Comparison of ENCODE assay signal across 8 cellular contexts in the genomic region with DNA sequence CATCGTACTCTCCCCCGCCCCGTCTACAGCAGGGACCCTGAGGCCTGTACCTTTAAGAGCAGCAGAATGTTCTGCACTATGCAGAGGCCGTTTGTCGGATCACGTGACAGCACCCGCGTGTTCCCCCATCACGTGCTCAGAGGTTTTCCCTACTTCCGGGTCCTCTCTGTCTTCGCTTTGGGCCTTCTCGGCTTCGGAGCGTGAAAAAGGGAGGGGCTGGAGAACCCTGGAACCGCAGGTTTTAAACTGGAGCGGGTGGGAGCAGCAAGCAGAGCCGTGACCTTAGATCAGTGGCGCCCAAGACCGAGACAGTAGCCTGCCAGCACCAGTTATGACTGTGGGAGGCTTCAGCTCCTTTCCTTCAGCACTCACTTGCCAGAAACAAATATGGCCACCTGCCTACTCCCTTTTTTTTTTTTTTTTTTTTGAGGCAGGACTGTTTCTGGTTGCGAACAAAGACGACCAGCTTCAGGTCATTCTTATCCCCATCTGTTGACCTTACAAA. TPM values are rescaled to one million over a fixed set of nuclear protein-coding genes. Genes with fewer than 3 reads are reported as not detected.
DNase-seq lines count a peak whose midpoint lies in the region; ATAC-seq and TF ChIP-seq lines count a peak whose summit lies in the region.

TSS of gene CLN3 (minus strand) at position 105 of the 505 bp plus-strand sequence. CDS start 315 bp downstream, outside the sequence.

- DNase-seq in AG09319 (ENCODE audit: extremely low read depth, low read depth): peak; percentile 86
- peak; percentile 92 for DNase-seq in NCI-H460 (ENCODE audit: extremely low read depth, low read depth)
- DNase-seq in activated CD4-positive, CD25-positive, alpha-beta regulatory T cell treated with anti-CD3 and anti-CD28 coated beads, Interleukin-2, amount 50 U/mL, for 72 hours: peak; percentile 84
- peak; percentile 97 for DNase-seq in cerebellar cortex (ENCODE audit: low spot score)
- peak; percentile 97 for DNase-seq in islet precursor cell
- DNase-seq in stimulated activated CD4-positive, alpha-beta T cell treated with anti-CD3 and anti-CD28 coated beads, Interleukin-12 subunit alpha, Interleukin-12 subunit beta, amount 100 ng/mL, for 4 hours: peak; percentile 77

- ATAC-seq in GM19035 (IDR thresholded peaks at IDR 0.05; ENCODE audit: unreplicated experiment) (peak; percentile 68), HG03354 (IDR thresholded peaks at IDR 0.05; ENCODE audit: poor library complexity, severe bottlenecking, unreplicated experiment) (peak; percentile 78)

- TF ChIP-seq CTCF in AG09319 (IDR thresholded peaks at IDR 0.05; ENCODE audit: low read depth, low read length): no peak

RNA-seq across cellular contexts. Expression of gene CLN3, which starts in this region (rescaled TPM):
- total RNA-seq in NCI-H460 (2014; rRNA removed; shearing (Covaris generic)): 17.0 and 26.1 TPM in 2 replicates
- polyA plus RNA-seq in NCI-H460 (2014; cell fraction: nucleus; rRNA removed): 83.7 and 84.4 TPM in 2 replicates

Comparison
In these comparisons a context has a peak if more than half of its experiments do, and no peak if none do; other contexts are left out.
1. Peak in every context shown above with its lines: DNase-seq and ATAC-seq.